ENCODE assay signal across 14 cellular contexts in genomic region chr11:84390441-84391078, GRCh38.
A peak's percentile ranks its signal among the peaks of the same experiment; 100 is the strongest.
DNase-seq lines count a peak whose midpoint lies in the region; ATAC-seq and TF ChIP-seq lines count a peak whose summit lies in the region.
"Had no signal": no experiment of that assay in that cellular context is flagged by ENCODE, and none has a peak within 500 bp of the region (broad histone marks: within the 10 kb centered on the region; RNA-seq: fewer than 3 reads in every experiment).

No MANE protein-coding gene starts in this region.

- no peak for ATAC-seq in GM21529 (IDR thresholded peaks at IDR 0.05; ENCODE audit: unreplicated experiment)
- no peak for ATAC-seq in GM18868 (IDR thresholded peaks at IDR 0.05; ENCODE audit: unreplicated experiment)
- ATAC-seq: Right ventricle myocardium inferior had no signal

- CTCF ChIA-PET in PC-9 (lab: Charles Lee): interaction anchor here (1.1 kb wide), 1 partner anchor 1200 kb away, joined by 3 read pairs; no protein-coding TSS in a partner anchor

- no peaks in the 10 kb centered on the region for H3K27me3 Mint-ChIP-seq in activated T-helper 1 cell treated with anti-CD3 and anti-CD28 coated beads, Interleukin-12 subunit alpha, Interleukin-12 subunit beta, Interleukin-2, Interleukin-4 antibody, amounts not matched to agents 30 ng/mL and 10 ng/mL and 1 ng/mL, durations not matched to agents 14 hours and 24 hours and 36 hours (ENCODE audit: insufficient read depth)
- H3K27me3 Mint-ChIP-seq: activated B cell treated with CpG ODN at 0.5 μM for 24 hours had no signal

- in situ Hi-C loops in GM13977 (cut with MboI; ENCODE audit: low pct_unique_long_range_greater_than_20kb, low sequenced_read_pairs, unreplicated experiment): no loop called here

- TF ChIP-seq CTCF in GM13977 (IDR thresholded peaks at IDR 0.05; ENCODE audit: extremely low read depth, insufficient read depth, missing control alignments) (peak; percentile 2), PC-9 (conservative IDR thresholded peaks at IDR 0.05) (0 out of 2 replicates have a peak, but pooled peaks have one; percentile 35), epithelial cell of esophagus (IDR thresholded peaks at IDR 0.05; ENCODE audit: insufficient read depth, low read depth, low read length, missing control alignments) (no peak)

- no peak overlapping the region for H3K4me3 Mint-ChIP-seq in activated T-helper 1 cell treated with anti-CD3 and anti-CD28 coated beads, Interleukin-12 subunit alpha, Interleukin-12 subunit beta, Interleukin-2, Interleukin-4 antibody, amounts not matched to agents 30 ng/mL and 10 ng/mL and 1 ng/mL, durations not matched to agents 14 hours and 24 hours and 36 hours
- H3K4me3 Mint-ChIP-seq: activated B cell treated with CpG ODN at 0.5 μM for 24 hours, B cell had no signal

- H3K4me3 ChIP-seq in PC-9 (no peak overlapping the region), epithelial cell of esophagus (ENCODE audit: low read length) (no peak overlapping the region)

- H3K4me2 ChIP-seq in PC-9: no peak overlapping the region

- H3K27ac Mint-ChIP-seq in activated T-helper 1 cell treated with anti-CD3 and anti-CD28 coated beads, Interleukin-12 subunit alpha, Interleukin-12 subunit beta, Interleukin-2, Interleukin-4 antibody, amounts not matched to agents 30 ng/mL and 10 ng/mL and 1 ng/mL, durations not matched to agents 14 hours and 24 hours and 36 hours: no peak overlapping the region
- H3K27ac Mint-ChIP-seq: activated B cell treated with CpG ODN at 0.5 μM for 24 hours, B cell had no signal

- no peak overlapping the region for H3K27ac ChIP-seq in PC-9

- H3K9me3 ChIP-seq in PC-9 (ENCODE audit: insufficient read depth, low read depth): no peaks in the 10 kb centered on the region

- H3K4me1 Mint-ChIP-seq in activated T-helper 1 cell treated with anti-CD3 and anti-CD28 coated beads, Interleukin-12 subunit alpha, Interleukin-12 subunit beta, Interleukin-2, Interleukin-4 antibody, amounts not matched to agents 30 ng/mL and 10 ng/mL and 1 ng/mL, durations not matched to agents 14 hours and 24 hours and 36 hours (ENCODE audit: low read depth): no peaks in the 10 kb centered on the region
- H3K4me1 Mint-ChIP-seq: activated B cell treated with CpG ODN at 0.5 μM for 24 hours, B cell had no signal

- no peak overlapping the region for H2AFZ ChIP-seq in PC-9

- no peaks in the 10 kb centered on the region for H3K9me2 ChIP-seq in PC-9 (ENCODE audit: insufficient read depth)

- no peaks in the 10 kb centered on the region for H4K20me1 ChIP-seq in PC-9 (ENCODE audit: insufficient read depth)

- intact Hi-C loops in PC-9 (cut with micrococcal nuclease; ENCODE audit: unreplicated experiment): loop anchor here (2.0 to 10.0 kb wide), 2 partner anchors 134 to 324 kb away; no protein-coding TSS in a partner anchor
- intact Hi-C loops in activated T-helper 1 cell treated with anti-CD3 and anti-CD28 coated beads, Interleukin-12 subunit alpha, Interleukin-12 subunit beta, Interleukin-2, Interleukin-4 antibody, amounts not matched to agents 30 ng/mL and 10 ng/mL and 1 ng/mL, durations not matched to agents 14 hours and 24 hours and 36 hours (cut with micrococcal nuclease): no loop called here

- H3K36me3 ChIP-seq in PC-9 (ENCODE audit: low read depth): no peaks in the 10 kb centered on the region

- no peaks in the 10 kb centered on the region for H3K27me3 ChIP-seq in PC-9 (ENCODE audit: insufficient read depth, low read depth)

- DNase-seq in A172 (ENCODE audit: low spot score) (peak; percentile 42), GM13977 (ENCODE audit: low spot score) (no peak), PC-9 (peak; percentile 13 to 41), epithelial cell of esophagus (ENCODE audit: low read depth) (peak; percentile 34), SKM-1 (lab: John Stamatoyannopoulos, UW; ENCODE audit: unreplicated experiment) (no peak)
- DNase-seq in activated T-helper 1 cell treated with anti-CD3 and anti-CD28 coated beads, Interleukin-12 subunit alpha, Interleukin-12 subunit beta, Interleukin-2, Interleukin-4 antibody, amounts not matched to agents 30 ng/mL and 10 ng/mL and 1 ng/mL, durations not matched to agents 14 hours and 24 hours and 36 hours (ENCODE audit: low spot score): no peak
- DNase-seq: activated B cell treated with CpG ODN at 0.5 μM for 24 hours; NCI-H2171; posterior cingulate gyrus; stimulated activated naive CD4-positive, alpha-beta T cell treated with Interleukin-2 at 50 U/mL for 16 hours had no signal

- H3K4me1 ChIP-seq in PC-9 (replicated peaks; ENCODE audit: insufficient read depth): no peaks in the 10 kb centered on the region

- H3K79me2 ChIP-seq in PC-9 (ENCODE audit: low read depth): no peaks in the 10 kb centered on the region

- no peaks in the 10 kb centered on the region for H3K36me3 Mint-ChIP-seq in activated T-helper 1 cell treated with anti-CD3 and anti-CD28 coated beads, Interleukin-12 subunit alpha, Interleukin-12 subunit beta, Interleukin-2, Interleukin-4 antibody, amounts not matched to agents 30 ng/mL and 10 ng/mL and 1 ng/mL, durations not matched to agents 14 hours and 24 hours and 36 hours (ENCODE audit: low read depth)

- BruUV-seq in PC-9 (replicated peaks; lab: Mats Ljungman, UMichigan): no TSS peak

- H3K9me3 Mint-ChIP-seq in activated T-helper 1 cell treated with anti-CD3 and anti-CD28 coated beads, Interleukin-12 subunit alpha, Interleukin-12 subunit beta, Interleukin-2, Interleukin-4 antibody, amounts not matched to agents 30 ng/mL and 10 ng/mL and 1 ng/mL, durations not matched to agents 14 hours and 24 hours and 36 hours: no peaks in the 10 kb centered on the region
- H3K9me3 Mint-ChIP-seq: activated B cell treated with CpG ODN at 0.5 μM for 24 hours had no signal

- H3F3A ChIP-seq in PC-9 (ENCODE audit: insufficient read depth, low read depth): no peaks in the 10 kb centered on the region

- POLR2A ChIA-PET in PC-9 (lab: Charles Lee; ENCODE audit: unreplicated experiment): no interaction called here

Comparison
In these comparisons a context has a peak if more than half of its experiments do, and no peak if none do; other contexts are left out.
1. DNase-seq: peak in A172 (single experiment), PC-9 (2 of 2) and epithelial cell of esophagus (single experiment); none in GM13977 (single experiment), activated T-helper 1 cell treated with anti-CD3 and anti-CD28 coated beads, Interleukin-12 subunit alpha, Interleukin-12 subunit beta, Interleukin-2, Interleukin-4 antibody, amounts not matched to agents 30 ng/mL and 10 ng/mL and 1 ng/mL, durations not matched to agents 14 hours and 24 hours and 36 hours (single experiment) and SKM-1 (single experiment).